ENCODE assay signal across 15 cellular contexts in genomic region chr2:200469708-200470600, GRCh38. TPM values are rescaled to one million over a fixed set of nuclear protein-coding genes. Genes with fewer than 3 reads are reported as not detected.
DNase-seq lines count a peak whose midpoint lies in the region; ATAC-seq, FAIRE-seq and TF ChIP-seq lines count a peak whose summit lies in the region.
"Had no signal": no experiment of that assay in that cellular context is flagged by ENCODE, and none has a peak within 500 bp of the region (broad histone marks: within the 10 kb centered on the region; RNA-seq: fewer than 3 reads in every experiment).

No MANE protein-coding gene starts in this region.

- DNase-seq in GM18507 (ENCODE audit: extremely low spot score, insufficient read length, low read depth) (no peak), iPS-NIHi11 (ENCODE audit: low spot score) (peak; percentile 28), progenitor cell of endocrine pancreas (ENCODE audit: low spot score, unreplicated experiment) (no peak), iPS-NIHi7 (ENCODE audit: extremely low spot score) (no peak)
- DNase-seq in effector CD8-positive, alpha-beta T cell (lab: John Stamatoyannopoulos, UW) = no peak
- DNase-seq: activated T-cell treated with anti-CD3 and anti-CD28 coated beads, Interleukin-2, amount 50 U/mL, for 1 hour; erythroblast; IMR-90; NCI-H2107 had no signal

- TF ChIP-seq CTCF in progenitor cell of endocrine pancreas (IDR thresholded peaks at IDR 0.05; ENCODE audit: unreplicated experiment) = no peak

- peaks cover 45% of the 10 kb centered on the region for H3K36me3 Mint-ChIP-seq in progenitor cell of endocrine pancreas (ENCODE audit: insufficient read depth)

- H3K4me3 Mint-ChIP-seq in progenitor cell of endocrine pancreas (ENCODE audit: low read depth) = no peak overlapping the region

- H3K4me1 Mint-ChIP-seq in progenitor cell of endocrine pancreas (ENCODE audit: low read depth) = peaks cover 10% of the 10 kb centered on the region

- ATAC-seq in HG03342 (IDR thresholded peaks at IDR 0.05; ENCODE audit: unreplicated experiment) = no peak
- no peak for ATAC-seq in activated CD4-positive, CD25-positive, alpha-beta regulatory T cell treated with anti-CD3 and anti-CD28 coated beads, Interleukin-2, amount 50 U/mL, for 24 hours

- no peaks in the 10 kb centered on the region for H3K27me3 Mint-ChIP-seq in progenitor cell of endocrine pancreas

- peak; percentile 50 for FAIRE-seq in GM18507 (lab: Jason Lieb, UNC)
- FAIRE-seq: keratinocyte had no signal

- H3K27ac ChIP-seq in angular gyrus (ENCODE audit: low read depth, low read length) = peak overlapping the region; percentile 96
- H3K27ac ChIP-seq: C4-2B, prostate gland had no signal

- no peaks in the 10 kb centered on the region for H3K9me3 Mint-ChIP-seq in progenitor cell of endocrine pancreas (ENCODE audit: low read depth)

- peak overlapping the region; percentile 30 for H3K27ac Mint-ChIP-seq in progenitor cell of endocrine pancreas

RNA-seq across cellular contexts. Expression of gene KCTD18, which starts 39.9 kb away (rescaled TPM):
- 7.3 and 10.0 TPM in 2 replicates for total RNA-seq in progenitor cell of endocrine pancreas

RNA-seq across cellular contexts. Expression of gene SGO2, which starts 56.1 kb away (rescaled TPM):
- 13.1 and 14.1 TPM in 2 replicates for total RNA-seq in progenitor cell of endocrine pancreas
